ENCODE assay signal across 20 cellular contexts in genomic region chr20:15362849-15363248, GRCh38.
"Had no signal": no experiment of that assay in that cellular context is flagged by ENCODE, and none has a peak within 500 bp of the region (broad histone marks: within the 10 kb centered on the region; RNA-seq: fewer than 3 reads in every experiment).

No MANE protein-coding gene starts in this region.

- DNase-seq: activated CD4-positive, alpha-beta T cell treated with anti-CD3 and anti-CD28 coated beads for 4 hours; activated CD4-positive, alpha-beta T cell treated with anti-CD3 and anti-CD28 coated beads, Interleukin-2, amount 50 U/mL, for 48 hours; activated CD4-positive, CD25-positive, alpha-beta regulatory T cell; activated naive CD4-positive, alpha-beta T cell treated with Interleukin-2 at 50 U/mL for 16 hours; activated naive CD8-positive, alpha-beta T cell treated with anti-CD3 and anti-CD28 coated beads for 36 hours; activated T-cell treated with anti-CD3 and anti-CD28 coated beads, Interleukin-2, amount 50 U/mL, for 48 hours; dorsolateral prefrontal cortex; effector memory CD8-positive, alpha-beta T cell; foreskin melanocyte; glutamatergic neuron; hippocampal formation; islet precursor cell; left colon; pancreas; psoas muscle; stimulated activated CD4-positive, alpha-beta T cell treated with anti-CD3 and anti-CD28 coated beads, Interleukin-4, amount 100 ng/mL, for 24 hours; stimulated activated naive CD4-positive, alpha-beta T cell treated with Interleukin-2 at 50 U/mL for 16 hours; T1000 had no signal

- FAIRE-seq: colon, endothelial cell of umbilical vein, pancreas had no signal
